8 cellular contexts compared by ENCODE assay signal in the genomic region with DNA sequence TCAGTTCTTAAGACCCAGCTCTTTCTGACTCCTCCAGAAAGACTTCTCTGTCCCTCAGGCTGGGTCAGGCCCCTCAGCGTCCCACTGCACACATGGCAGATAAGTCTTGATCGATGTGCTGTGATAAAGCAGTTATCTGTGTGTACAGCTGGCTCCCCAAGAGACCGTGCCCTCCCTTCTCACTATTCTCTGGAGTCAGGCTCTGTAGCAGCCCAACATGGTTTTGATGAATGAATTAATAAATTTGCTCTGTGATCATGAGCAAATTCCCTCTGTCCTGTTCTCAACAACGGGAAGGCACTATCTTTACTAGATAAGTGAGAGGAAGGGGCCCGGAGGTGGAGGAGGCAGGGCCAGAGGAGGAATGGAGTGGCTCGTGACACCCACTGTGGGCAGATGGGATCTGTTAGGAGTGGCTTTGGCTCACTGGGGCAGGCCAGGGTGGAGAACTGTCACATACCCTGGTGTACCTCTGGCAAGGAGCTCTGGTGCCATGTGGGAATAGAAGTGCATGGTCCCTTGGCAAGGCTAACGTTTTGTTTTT. TPM values are rescaled to one million over a fixed set of nuclear protein-coding genes. Genes with fewer than 3 reads are reported as not detected.
DNase-seq lines count a peak whose midpoint lies in the region; ATAC-seq and TF ChIP-seq lines count a peak whose summit lies in the region.

No MANE protein-coding gene starts in this region.

- H3K36me3 ChIP-seq in left lung: no peaks in the 10 kb centered on the region
- H3K36me3 ChIP-seq in stomach smooth muscle (ENCODE audit: control insufficient read depth in 2 of 2, insufficient read depth in 2 of 2, low read length in 2 of 2): no peaks in the 10 kb centered on the region

- TF ChIP-seq CTCF in left lung (IDR thresholded peaks at IDR 0.05): no peak

- DNase-seq in NCI-H446 (lab: John Stamatoyannopoulos, UW) (peak; percentile 55 to 61), NCI-H446 treated with DMSO at 0.1 percent for 48 hours (lab: John Stamatoyannopoulos, UW) (no peak), left lung (no peak), hippocampal formation (lab: John Stamatoyannopoulos, UW) (no peak), amniotic stem cell (lab: John Stamatoyannopoulos, UW) (no peak)
- no peak for DNase-seq in activated naive CD8-positive, alpha-beta T cell treated with anti-CD3 and anti-CD28 coated beads, Interleukin-2, amount 10 ng/mL, durations not matched to agents 7 days and 5 days

- H3K9me3 Mint-ChIP-seq in activated naive CD8-positive, alpha-beta T cell treated with anti-CD3 and anti-CD28 coated beads, Interleukin-2, amount 10 ng/mL, durations not matched to agents 7 days and 5 days: peaks cover 2% of the 10 kb centered on the region

- H3K4me1 Mint-ChIP-seq in activated naive CD8-positive, alpha-beta T cell treated with anti-CD3 and anti-CD28 coated beads, Interleukin-2, amount 10 ng/mL, durations not matched to agents 7 days and 5 days: peaks cover 34% of the 10 kb centered on the region

- H3K27me3 Mint-ChIP-seq in activated naive CD8-positive, alpha-beta T cell treated with anti-CD3 and anti-CD28 coated beads, Interleukin-2, amount 10 ng/mL, durations not matched to agents 7 days and 5 days: no peaks in the 10 kb centered on the region

- POLR2A ChIA-PET in activated naive CD8-positive, alpha-beta T cell treated with anti-CD3 and anti-CD28 coated beads, Interleukin-2, amount 10 ng/mL, durations not matched to agents 7 days and 5 days (lab: Charles Lee): interaction anchor here (0.7 to 28.7 kb wide), 5 partner anchors 15 to 42 kb away, joined by 3 to 585 read pairs (median 3); a partner anchor contains a TSS

- H3K27ac ChIP-seq in left lung (peak overlapping the region; percentile 84 to 86), stomach smooth muscle (ENCODE audit: low read length) (peak overlapping the region; percentile 66)

- H3K4me3 ChIP-seq in left lung (no peak overlapping the region), stomach smooth muscle (ENCODE audit: low read length in 2 of 2) (no peak overlapping the region)

- H3K4me3 Mint-ChIP-seq in activated naive CD8-positive, alpha-beta T cell treated with anti-CD3 and anti-CD28 coated beads, Interleukin-2, amount 10 ng/mL, durations not matched to agents 7 days and 5 days: no peak overlapping the region

- ATAC-seq in activated naive CD8-positive, alpha-beta T cell treated with anti-CD3 and anti-CD28 coated beads, Interleukin-2, amount 10 ng/mL, durations not matched to agents 7 days and 5 days (ENCODE audit: low read depth): no peak
- ATAC-seq in left lung (no peak), GM19035 (IDR thresholded peaks at IDR 0.05; ENCODE audit: unreplicated experiment) (no peak)

- peak overlapping the region; percentile 58 for H3K27ac Mint-ChIP-seq in activated naive CD8-positive, alpha-beta T cell treated with anti-CD3 and anti-CD28 coated beads, Interleukin-2, amount 10 ng/mL, durations not matched to agents 7 days and 5 days

- H3K27me3 ChIP-seq in left lung (no peaks in the 10 kb centered on the region), stomach smooth muscle (ENCODE audit: control insufficient read depth in 1 of 2, insufficient read depth in 2 of 2, low read length in 2 of 2) (no peaks in the 10 kb centered on the region)

- H3K9ac ChIP-seq in stomach smooth muscle (ENCODE audit: low read length in 2 of 2): no peak overlapping the region

- H3K4me1 ChIP-seq in left lung (peaks cover 14 to 58% of the 10 kb centered on the region in 2 donors), stomach smooth muscle (ENCODE audit: control insufficient read depth, insufficient read depth, low read length) (peaks cover 14% of the 10 kb centered on the region)

- H3K9me3 ChIP-seq in left lung (peaks cover 0 to 11% of the 10 kb centered on the region in 2 donors), stomach smooth muscle (ENCODE audit: control insufficient read depth in 2 of 2, low read length in 2 of 2) (peaks cover 10 to 15% of the 10 kb centered on the region in 2 donors)

- intact Hi-C loops in left lung (cut with DNase I): no loop called here

- peaks cover 17% of the 10 kb centered on the region for H3K36me3 Mint-ChIP-seq in activated naive CD8-positive, alpha-beta T cell treated with anti-CD3 and anti-CD28 coated beads, Interleukin-2, amount 10 ng/mL, durations not matched to agents 7 days and 5 days

RNA-seq across cellular contexts. Expression of a gene that starts 48.3 kb away (rescaled TPM):
- 100 to 1,000 TPM; 207 to 218 TPM for total RNA-seq in activated naive CD8-positive, alpha-beta T cell treated with anti-CD3 and anti-CD28 coated beads, Interleukin-2, amount 10 ng/mL, durations not matched to agents 7 days and 5 days
- total RNA-seq in left lung: 100 to 1,000 TPM in 1 of 2 donors, 10 to 100 TPM in 1; 72.2 to 112 TPM

Comparison
In these comparisons a context has a peak if more than half of its experiments do, and no peak if none do; other contexts are left out.
1. DNase-seq: peak in NCI-H446 (2 of 2); none in NCI-H446 treated with DMSO at 0.1 percent for 48 hours (single experiment), activated naive CD8-positive, alpha-beta T cell treated with anti-CD3 and anti-CD28 coated beads, Interleukin-2, amount 10 ng/mL, durations not matched to agents 7 days and 5 days (single experiment), left lung (0 of 2), hippocampal formation (0 of 2) and amniotic stem cell (single experiment).